Comparison of ENCODE assay signal across 10 cellular contexts in genomic region chr1:209704584-209704983, GRCh38. TPM values are rescaled to one million over a fixed set of nuclear protein-coding genes. Genes with fewer than 3 reads are reported as not detected.
DNase-seq lines count a peak whose midpoint lies in the region; ATAC-seq and TF ChIP-seq lines count a peak whose summit lies in the region.
"Had no signal": no experiment of that assay in that cellular context is flagged by ENCODE, and none has a peak within 500 bp of the region (broad histone marks: within the 10 kb centered on the region; RNA-seq: fewer than 3 reads in every experiment).

Gene HSD11B1, plus strand, starts transcription at chr1:209704846. Its CDS starts 97 bp downstream, at chr1:209704943.

- peaks cover 81% of the 10 kb centered on the region for H3K4me1 Mint-ChIP-seq in activated naive CD4-positive, alpha-beta T cell treated with anti-CD3 and anti-CD28 coated beads for 36 hours (ENCODE audit: low read depth)

- peaks cover 20% of the 10 kb centered on the region for H3K36me3 Mint-ChIP-seq in activated naive CD4-positive, alpha-beta T cell treated with anti-CD3 and anti-CD28 coated beads for 36 hours (ENCODE audit: low read depth)

- H3K27ac Mint-ChIP-seq in activated naive CD4-positive, alpha-beta T cell treated with anti-CD3 and anti-CD28 coated beads for 36 hours: peak within 1 kb of the TSS; percentile 94

- H3K27me3 Mint-ChIP-seq in activated naive CD4-positive, alpha-beta T cell treated with anti-CD3 and anti-CD28 coated beads for 36 hours (ENCODE audit: low read depth): no peaks in the 10 kb centered on the region

- intact Hi-C loops in activated naive CD4-positive, alpha-beta T cell treated with anti-CD3 and anti-CD28 coated beads for 36 hours (cut with micrococcal nuclease): loop anchor here (1.0 kb wide), 3 partner anchors 10 to 30 kb away; no protein-coding TSS in a partner anchor

- H3K36me3 ChIP-seq in upper lobe of left lung: no peaks in the 10 kb centered on the region

- DNase-seq in activated naive CD4-positive, alpha-beta T cell treated with anti-CD3 and anti-CD28 coated beads for 36 hours: no peak
- DNase-seq in activated naive CD4-positive, alpha-beta T cell (lab: John Stamatoyannopoulos, UW): no peak
- peak; percentile 71 for DNase-seq in cerebellar cortex (ENCODE audit: low spot score)
- peak; percentile 57 for DNase-seq in medulla oblongata (ENCODE audit: extremely low spot score)
- peak in 1 of 2 donors; percentile 51 for DNase-seq in upper lobe of left lung
- DNase-seq in foreskin keratinocyte: no peak
- DNase-seq: AML-193, NCI-H526 treated with DMSO at 0.1 percent for 48 hours had no signal

- no peaks in the 10 kb centered on the region for H3K27me3 ChIP-seq in upper lobe of left lung
- H3K27me3 ChIP-seq in foreskin keratinocyte: no peaks in the 10 kb centered on the region

- H3K4me3 ChIP-seq in upper lobe of left lung: peak within 1 kb of the TSS in 1 of 4 donors; percentile 25

- no peak for TF ChIP-seq EP300 in upper lobe of left lung (IDR thresholded peaks at IDR 0.05)

- peak in 1 of 4 donors; percentile 36 for TF ChIP-seq POLR2A in upper lobe of left lung (IDR thresholded peaks at IDR 0.05)

- H3K4me1 ChIP-seq in upper lobe of left lung (no peaks in the 10 kb centered on the region), foreskin keratinocyte (peaks cover 10% of the 10 kb centered on the region)

- H3K9me3 Mint-ChIP-seq in activated naive CD4-positive, alpha-beta T cell treated with anti-CD3 and anti-CD28 coated beads for 36 hours: no peaks in the 10 kb centered on the region

- CTCF ChIA-PET in activated naive CD4-positive, alpha-beta T cell treated with anti-CD3 and anti-CD28 coated beads for 36 hours (lab: Charles Lee): interaction anchor here (0.7 to 3.1 kb wide), 5 partner anchors 9 to 128 kb away, joined by 3 to 12 read pairs (median 4); no protein-coding TSS in a partner anchor

- TF ChIP-seq CTCF in upper lobe of left lung (IDR thresholded peaks at IDR 0.05) (no peak), foreskin keratinocyte (conservative IDR thresholded peaks at IDR 0.05) (no peak)

- peak within 1 kb of the TSS; percentile 58 for H3K4me3 Mint-ChIP-seq in activated naive CD4-positive, alpha-beta T cell treated with anti-CD3 and anti-CD28 coated beads for 36 hours

- no peaks in the 10 kb centered on the region for H3K9me3 ChIP-seq in upper lobe of left lung

- ATAC-seq in upper lobe of left lung (ENCODE audit: low FRiP score in 2 of 2): peak; percentile 73 to 96
- no peak for ATAC-seq in HG02884 (IDR thresholded peaks at IDR 0.05; ENCODE audit: unreplicated experiment)
- ATAC-seq in foreskin keratinocyte: no peak
- ATAC-seq in HG03095 (IDR thresholded peaks at IDR 0.05; ENCODE audit: unreplicated experiment): no peak

- 59 to 61% methylated on average over 6 of the region's 6 CpGs for WGBS in upper lobe of left lung, 2 donors

- H3K27ac ChIP-seq in upper lobe of left lung (peak within 1 kb of the TSS in 2 of 4 donors; percentile 11 to 57), foreskin keratinocyte (no peak within 1 kb of the TSS)

RNA-seq across cellular contexts. Expression of gene HSD11B1, which starts in this region (rescaled TPM):
- total RNA-seq in activated naive CD4-positive, alpha-beta T cell treated with anti-CD3 and anti-CD28 coated beads for 36 hours: 1 to 10 TPM; 6.7 to 8.0 TPM
- total RNA-seq in upper lobe of left lung (10 to 100 TPM in 5 of 6 donors, 1 to 10 TPM in 1; 3.1 to 25.8 (median 17.4) TPM), foreskin keratinocyte (0.56 and 0.61 TPM in 2 replicates)
- polyA plus RNA-seq in foreskin keratinocyte: 0.29 and 0.54 TPM in 2 replicates

Comparison
In these comparisons a context has a peak if more than half of its experiments do, and no peak if none do; other contexts are left out.
1. DNase-seq: peak in cerebellar cortex (single experiment) and medulla oblongata (single experiment); none in activated naive CD4-positive, alpha-beta T cell treated with anti-CD3 and anti-CD28 coated beads for 36 hours (single experiment), activated naive CD4-positive, alpha-beta T cell (0 of 4) and foreskin keratinocyte (0 of 2).
2. ATAC-seq: peak in upper lobe of left lung (2 of 2); none in HG02884 (single experiment), foreskin keratinocyte (single experiment) and HG03095 (single experiment).